ENCODE assay signal across 36 cellular contexts in the genomic region with DNA sequence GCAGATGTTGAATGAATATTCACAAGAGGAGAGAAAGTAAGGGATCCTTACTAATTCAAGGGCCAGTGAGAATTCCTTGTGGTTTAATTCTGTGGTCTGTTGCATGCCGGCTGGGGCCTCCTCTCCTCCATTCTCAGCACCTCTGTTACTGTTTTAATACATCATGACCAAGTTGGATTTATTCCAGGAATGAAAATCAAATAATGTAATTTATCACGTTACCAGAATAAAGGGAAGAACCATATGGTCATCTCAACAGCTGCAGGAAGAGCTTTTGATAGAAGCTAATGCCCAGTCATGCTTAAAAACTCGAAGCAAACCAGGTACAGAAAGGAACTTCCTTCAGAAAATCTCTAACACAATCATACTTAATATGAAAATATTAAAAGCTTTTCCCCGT. TPM values are rescaled to one million over a fixed set of nuclear protein-coding genes. Genes with fewer than 3 reads are reported as not detected.
"Had no signal": no experiment of that assay in that cellular context is flagged by ENCODE, and none has a peak within 500 bp of the region (broad histone marks: within the 10 kb centered on the region; RNA-seq: fewer than 3 reads in every experiment).

No MANE protein-coding gene starts in this region.

- H3K9me3 Mint-ChIP-seq: activated CD4-positive, alpha-beta memory T cell treated with anti-CD3 and anti-CD28 coated beads for 36 hours; activated naive CD4-positive, alpha-beta T cell treated with anti-CD3 and anti-CD28 coated beads, Interleukin-2, amount 10 ng/mL, durations not matched to agents 7 days and 5 days; activated naive CD8-positive, alpha-beta T cell treated with anti-CD3 and anti-CD28 coated beads, Interleukin-2, amount 10 ng/mL, durations not matched to agents 7 days and 5 days; brain had no signal

- H3K27ac Mint-ChIP-seq: activated CD4-positive, alpha-beta memory T cell treated with anti-CD3 and anti-CD28 coated beads for 36 hours; activated naive CD4-positive, alpha-beta T cell treated with anti-CD3 and anti-CD28 coated beads, Interleukin-2, amount 10 ng/mL, durations not matched to agents 7 days and 5 days; activated naive CD8-positive, alpha-beta T cell treated with anti-CD3 and anti-CD28 coated beads, Interleukin-2, amount 10 ng/mL, durations not matched to agents 7 days and 5 days; naive thymus-derived CD4-positive, alpha-beta T cell; stimulated activated naive B cell treated with anti-CD40 and anti-IgM and Interleukin-4, amounts not matched to agents 10 μg/mL and 1 μg/mL and 100 μg/mL, for 72 hours had no signal

- H3K79me2 ChIP-seq: parathyroid adenoma had no signal

- H3K36me3 ChIP-seq: cardiac muscle cell, colonic mucosa, esophagus squamous epithelium, right atrium auricular region, stomach, thyroid gland, upper lobe of right lung, WERI-Rb-1 had no signal

- H3K36me3 Mint-ChIP-seq: activated CD4-positive, alpha-beta memory T cell treated with anti-CD3 and anti-CD28 coated beads for 36 hours; activated naive CD4-positive, alpha-beta T cell treated with anti-CD3 and anti-CD28 coated beads, Interleukin-2, amount 10 ng/mL, durations not matched to agents 7 days and 5 days; activated naive CD8-positive, alpha-beta T cell treated with anti-CD3 and anti-CD28 coated beads, Interleukin-2, amount 10 ng/mL, durations not matched to agents 7 days and 5 days; stimulated activated naive B cell treated with anti-CD40 and anti-IgM and Interleukin-4, amounts not matched to agents 10 μg/mL and 1 μg/mL and 100 μg/mL, for 72 hours had no signal

- H3K9me3 ChIP-seq: colonic mucosa, esophagus squamous epithelium, psoas muscle, right atrium auricular region, stomach, thyroid gland, upper lobe of right lung had no signal

- H3K27me3 Mint-ChIP-seq: brain; stimulated activated naive B cell treated with anti-CD40 and anti-IgM and Interleukin-4, amounts not matched to agents 10 μg/mL and 1 μg/mL and 100 μg/mL, for 72 hours had no signal

- H3K9ac ChIP-seq: parathyroid adenoma had no signal

- H3K27ac ChIP-seq: cardiac muscle cell, colonic mucosa, epithelial cell of prostate, esophagus squamous epithelium, parathyroid adenoma, psoas muscle, right atrium auricular region, stomach, thyroid gland, upper lobe of right lung, WERI-Rb-1 had no signal

- H3K4me1 ChIP-seq: colonic mucosa, esophagus squamous epithelium, parathyroid adenoma, psoas muscle, right atrium auricular region, thyroid gland, upper lobe of right lung had no signal

- DNase-seq: activated CD4-positive, alpha-beta memory T cell treated with anti-CD3 and anti-CD28 coated beads for 36 hours; activated CD4-positive, alpha-beta T cell treated with anti-CD3 and anti-CD28 coated beads for 48 hours; activated CD8-positive, alpha-beta memory T cell treated with anti-CD3 and anti-CD28 coated beads, Interleukin-2, amount 50 U/mL, for 4 hours; activated gamma-delta T cell; activated naive CD4-positive, alpha-beta T cell treated with anti-CD3 and anti-CD28 coated beads, Interleukin-2, amount 10 ng/mL, durations not matched to agents 7 days and 5 days; activated naive CD8-positive, alpha-beta T cell treated with anti-CD3 and anti-CD28 coated beads, Interleukin-2, amount 10 ng/mL, durations not matched to agents 7 days and 5 days; activated T-cell treated with anti-CD3 and anti-CD28 coated beads, Interleukin-2, amount 50 U/mL, for 1 hour; cerebellar nuclear complex; colonic mucosa; effector CD8-positive, alpha-beta T cell; esophagus squamous epithelium; glutamatergic neuron; left cardiac atrium; left ventricle myocardium superior; naive thymus-derived CD4-positive, alpha-beta T cell; psoas muscle; stimulated activated CD4-positive, alpha-beta T cell treated with anti-CD3 and anti-CD28 coated beads, Interleukin-15, amount 100 ng/mL, for 24 hours; stimulated activated CD4-positive, alpha-beta T cell treated with anti-CD3 and anti-CD28 coated beads, Interleukin-2, amount 100 ng/mL, for 24 hours; stimulated activated naive B cell treated with anti-CD40 and anti-IgM and Interleukin-4, amounts not matched to agents 10 μg/mL and 1 μg/mL and 100 μg/mL, for 72 hours; stomach; thyroid gland; upper lobe of right lung had no signal

- H3K27me3 ChIP-seq: cardiac muscle cell, colonic mucosa, esophagus squamous epithelium, right atrium auricular region, stomach, thyroid gland, upper lobe of right lung had no signal

- H2AFZ ChIP-seq: parathyroid adenoma had no signal

- H3K4me3 ChIP-seq: cardiac muscle cell, colonic mucosa, esophagus squamous epithelium, psoas muscle, right atrium auricular region, stomach, thyroid gland, upper lobe of right lung had no signal

- H3K4me1 Mint-ChIP-seq: activated naive CD8-positive, alpha-beta T cell treated with anti-CD3 and anti-CD28 coated beads, Interleukin-2, amount 10 ng/mL, durations not matched to agents 7 days and 5 days had no signal

- H3K4me3 Mint-ChIP-seq: activated CD4-positive, alpha-beta memory T cell treated with anti-CD3 and anti-CD28 coated beads for 36 hours; activated naive CD4-positive, alpha-beta T cell treated with anti-CD3 and anti-CD28 coated beads, Interleukin-2, amount 10 ng/mL, durations not matched to agents 7 days and 5 days; activated naive CD8-positive, alpha-beta T cell treated with anti-CD3 and anti-CD28 coated beads, Interleukin-2, amount 10 ng/mL, durations not matched to agents 7 days and 5 days; brain; naive thymus-derived CD4-positive, alpha-beta T cell; stimulated activated naive B cell treated with anti-CD40 and anti-IgM and Interleukin-4, amounts not matched to agents 10 μg/mL and 1 μg/mL and 100 μg/mL, for 72 hours had no signal

RNA-seq across cellular contexts. Expression of a gene that starts 56.8 kb away (rescaled TPM):
- total RNA-seq: activated CD4-positive, alpha-beta memory T cell treated with anti-CD3 and anti-CD28 coated beads for 36 hours; activated CD8-positive, alpha-beta memory T cell treated with anti-CD3 and anti-CD28 coated beads for 36 hours; activated naive CD8-positive, alpha-beta T cell treated with anti-CD3 and anti-CD28 coated beads, Interleukin-2, amount 10 ng/mL, durations not matched to agents 7 days and 5 days; cardiac muscle cell; colonic mucosa; dermis microvascular lymphatic vessel endothelial cell; esophagus squamous epithelium; frontal cortex; left cardiac atrium; left ventricle myocardium superior; lung microvascular endothelial cell; mucosa of gallbladder; naive thymus-derived CD4-positive, alpha-beta T cell; psoas muscle; right atrium auricular region; stomach; T-helper 1 cell treated with Interleukin-12 subunit alpha and Interleukin-12 subunit beta and Interleukin-4 antibody, amounts not matched to agents 30 ng/mL and 1 ng/mL, for 36 hours; thyroid gland; upper lobe of right lung had no signal
- polyA plus RNA-seq: cardiac muscle cell; keratinocyte; naive thymus-derived CD4-positive, alpha-beta T cell; neural cell; psoas muscle; stomach had no signal
